ENCODE assay signal across 12 cellular contexts in the genomic region with DNA sequence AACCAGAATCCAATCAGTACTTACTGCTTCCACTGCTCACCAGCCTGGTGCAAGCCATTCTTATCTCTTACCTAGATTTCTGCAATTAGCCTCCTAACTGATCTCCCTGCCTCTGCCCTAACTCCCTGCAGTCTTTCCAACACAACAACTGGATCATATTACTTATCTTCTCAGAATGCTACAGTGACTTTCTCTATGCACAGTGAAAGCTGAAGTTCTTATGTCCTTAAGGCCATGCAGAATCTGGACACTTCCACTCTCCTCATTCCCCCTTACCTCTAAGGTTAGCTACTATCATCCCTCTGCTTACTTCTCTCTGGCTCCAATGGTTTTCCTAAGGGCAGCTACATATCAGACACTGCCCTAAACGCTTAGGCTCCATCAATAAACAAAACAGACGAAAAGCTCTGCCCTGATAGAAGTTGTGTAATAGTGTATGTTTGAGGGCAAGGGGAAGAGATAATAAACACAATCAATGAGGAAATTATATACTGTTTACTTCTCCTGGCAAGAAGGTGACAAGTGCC. TPM values are rescaled to one million over a fixed set of nuclear protein-coding genes. Genes with fewer than 3 reads are reported as not detected.
DNase-seq lines count a peak whose midpoint lies in the region; TF ChIP-seq lines count a peak whose summit lies in the region.
"Had no signal": no experiment of that assay in that cellular context is flagged by ENCODE, and none has a peak within 500 bp of the region (broad histone marks: within the 10 kb centered on the region; RNA-seq: fewer than 3 reads in every experiment).

No MANE protein-coding gene starts in this region.

- TF ChIP-seq CTCF in mammary epithelial cell (conservative IDR thresholded peaks at IDR 0.05 in 1 of 2, IDR thresholded peaks at IDR 0.05 in 1 of 2; ENCODE audit: extremely low read depth in 1 of 2, insufficient read depth in 1 of 2, low read depth in 1 of 2, low read length in 2 of 2) (no peak), breast epithelium (IDR thresholded peaks at IDR 0.05) (no peak), fibroblast of lung (conservative IDR thresholded peaks at IDR 0.05 in 1 of 2, IDR thresholded peaks at IDR 0.05 in 1 of 2; ENCODE audit: low read depth in 1 of 2, low read length in 2 of 2) (no peak), smooth muscle cell (IDR thresholded peaks at IDR 0.05; ENCODE audit: borderline replicate concordance, insufficient read depth, poor library complexity, severe bottlenecking) (no peak)

- no peak for DNase-seq in mammary epithelial cell
- no peak for DNase-seq in breast epithelium (ENCODE audit: low spot score in 2 of 2)
- peak; percentile 33 to 36 for DNase-seq in NCI-H526 (lab: John Stamatoyannopoulos, UW)
- no peak for DNase-seq in fibroblast of lung (ENCODE audit: low read depth in 2 of 2)
- no peak for DNase-seq in smooth muscle cell (lab: John Stamatoyannopoulos, UW; ENCODE audit: unreplicated experiment)
- no peak for DNase-seq in islet precursor cell
- no peak for DNase-seq in GM19240 (ENCODE audit: insufficient read length, low spot score)
- DNase-seq in NCI-H1436 (lab: John Stamatoyannopoulos, UW), result no peak
- DNase-seq: activated T-cell treated with anti-CD3 and anti-CD28 coated beads, Interleukin-2, amount 50 U/mL, for 1 hour; amniotic stem cell; dermis blood vessel endothelial cell; Kasumi-1 had no signal

- in situ Hi-C loops in mammary epithelial cell (cut with MboI; ENCODE audit: low sequenced_read_pairs in 2 of 2), result no loop called here

- H3K27me3 ChIP-seq in mammary epithelial cell (ENCODE audit: insufficient read depth, low read length), result no peaks in the 10 kb centered on the region
- H3K27me3 ChIP-seq in breast epithelium, result no peaks in the 10 kb centered on the region
- H3K27me3 ChIP-seq in fibroblast of lung (ENCODE audit: control insufficient read depth, insufficient read depth, low read length), result no peaks in the 10 kb centered on the region
- H3K27me3 ChIP-seq in smooth muscle cell (ENCODE audit: low read depth), result no peaks in the 10 kb centered on the region

- H3K4me3 ChIP-seq in mammary epithelial cell (replicated peaks in 1 of 3; ENCODE audit: insufficient read depth in 1 of 3, low read depth in 2 of 3, low read length in 3 of 3) (no peak overlapping the region), breast epithelium (no peak overlapping the region), fibroblast of lung (replicated peaks in 1 of 4; ENCODE audit: control extremely low read depth in 1 of 4, insufficient read depth in 1 of 4, low read depth in 3 of 4, low read length in 4 of 4) (peak overlapping the region in 1 of 4 experiments; percentile 6), smooth muscle cell (no peak overlapping the region)

- TF ChIP-seq POLR2A in breast epithelium (IDR thresholded peaks at IDR 0.05), result no peak

- CTCF ChIA-PET in mammary epithelial cell (lab: Charles Lee; ENCODE audit: low non-redundant PET), result no interaction called here

- H2AFZ ChIP-seq in mammary epithelial cell (ENCODE audit: low read depth, low read length), result no peak overlapping the region
- H2AFZ ChIP-seq in fibroblast of lung (ENCODE audit: low read length), result no peak overlapping the region
- no peak overlapping the region for H2AFZ ChIP-seq in smooth muscle cell (ENCODE audit: low read depth)

- peaks cover 8% of the 10 kb centered on the region for H4K20me1 ChIP-seq in mammary epithelial cell (ENCODE audit: insufficient read depth, low read length)
- peaks cover 3% of the 10 kb centered on the region for H4K20me1 ChIP-seq in fibroblast of lung (ENCODE audit: control insufficient read depth, extremely low read depth, insufficient read depth, low read length)
- peaks cover 83% of the 10 kb centered on the region for H4K20me1 ChIP-seq in smooth muscle cell (ENCODE audit: low read depth)

- H3K79me2 ChIP-seq in mammary epithelial cell (ENCODE audit: insufficient read depth, low read length), result peaks cover 90% of the 10 kb centered on the region
- peaks cover 79% of the 10 kb centered on the region for H3K79me2 ChIP-seq in fibroblast of lung (ENCODE audit: control insufficient read depth, insufficient read depth, low read length)
- peaks cover 90% of the 10 kb centered on the region for H3K79me2 ChIP-seq in smooth muscle cell (ENCODE audit: low read depth)

- no peak overlapping the region for H3K9ac ChIP-seq in mammary epithelial cell (ENCODE audit: insufficient read depth, low read length)
- no peak overlapping the region for H3K9ac ChIP-seq in fibroblast of lung (ENCODE audit: insufficient read depth, low read length)
- no peak overlapping the region for H3K9ac ChIP-seq in smooth muscle cell (ENCODE audit: low read depth)

- no peaks in the 10 kb centered on the region for H3K36me3 ChIP-seq in mammary epithelial cell (ENCODE audit: insufficient read depth, low read length)
- no peaks in the 10 kb centered on the region for H3K36me3 ChIP-seq in breast epithelium
- H3K36me3 ChIP-seq in fibroblast of lung (ENCODE audit: control insufficient read depth, insufficient read depth, low read length), result no peaks in the 10 kb centered on the region
- H3K36me3 ChIP-seq in smooth muscle cell (ENCODE audit: low read depth), result no peaks in the 10 kb centered on the region

- H3K4me2 ChIP-seq in mammary epithelial cell (ENCODE audit: insufficient read depth, low read depth, low read length), result peak overlapping the region; percentile 16
- H3K4me2 ChIP-seq in fibroblast of lung (ENCODE audit: extremely low read depth, insufficient read depth, low read length), result peak overlapping the region; percentile 11
- peak overlapping the region; percentile 80 for H3K4me2 ChIP-seq in smooth muscle cell

- 85% methylated on average over 2 of the region's 2 CpGs for WGBS in mammary epithelial cell (ENCODE audit: low coverage, missing lambda C conversion rate)
- 32% methylated on average over 2 of the region's 2 CpGs for WGBS in smooth muscle cell (ENCODE audit: low lambda C conversion rate)

- H3K4me1 ChIP-seq in mammary epithelial cell (ENCODE audit: insufficient read depth, low read length) (peaks cover 43% of the 10 kb centered on the region), breast epithelium (peaks cover 0 to 13% of the 10 kb centered on the region in 2 donors), fibroblast of lung (ENCODE audit: control insufficient read depth, extremely low read depth, insufficient read depth, low read length) (peaks cover 16% of the 10 kb centered on the region), smooth muscle cell (ENCODE audit: low read depth) (peaks cover 44% of the 10 kb centered on the region)

- no peak overlapping the region for H3K27ac ChIP-seq in mammary epithelial cell (ENCODE audit: insufficient read depth, low read depth, low read length)
- no peak overlapping the region for H3K27ac ChIP-seq in breast epithelium
- H3K27ac ChIP-seq in fibroblast of lung (ENCODE audit: insufficient read depth, low read length), result no peak overlapping the region
- H3K27ac ChIP-seq in smooth muscle cell (ENCODE audit: low read depth), result peak overlapping the region; percentile 11

- BruUV-seq in mammary epithelial cell (replicated peaks; lab: Mats Ljungman, UMichigan), result no TSS peak

- dilution Hi-C loops in mammary epithelial cell (cut with HindIII; ENCODE audit: low sequenced_read_pairs), result no loop called here

- H3F3A ChIP-seq in smooth muscle cell (ENCODE audit: low read depth), result peaks cover 5% of the 10 kb centered on the region

- H3K9me3 ChIP-seq in mammary epithelial cell (replicated peaks; ENCODE audit: insufficient read depth, low read length), result no peaks in the 10 kb centered on the region
- no peaks in the 10 kb centered on the region for H3K9me3 ChIP-seq in breast epithelium
- no peaks in the 10 kb centered on the region for H3K9me3 ChIP-seq in fibroblast of lung (ENCODE audit: control insufficient read depth, insufficient read depth, low read depth, low read length)
- no peaks in the 10 kb centered on the region for H3K9me3 ChIP-seq in smooth muscle cell (replicated peaks; ENCODE audit: low read depth)

- intact Hi-C loops in mammary epithelial cell (cut with micrococcal nuclease) (no loop called here), breast epithelium (cut with DNase I; ENCODE audit: low total_unique reads) (no loop called here)

RNA-seq across cellular contexts. Expression of a gene that starts 4.0 kb away (rescaled TPM):
- total RNA-seq in mammary epithelial cell (100 to 1,000 TPM; 117 to 150 TPM), breast epithelium (100 to 1,000 TPM; 142 to 215 (median 182) TPM), fibroblast of lung (157 and 164 TPM in 2 replicates), smooth muscle cell (117 and 119 TPM in 2 replicates)
- polyA plus RNA-seq in mammary epithelial cell (57.6 TPM), fibroblast of lung (90.7 and 126 TPM in 2 replicates), smooth muscle cell (84.8 and 148 TPM in 2 replicates)
- polyA minus RNA-seq in mammary epithelial cell (34.6 TPM), fibroblast of lung (ENCODE audit: low replicate concordance) (0.56 and 7.3 TPM in 2 replicates)
- polyA plus RNA-seq in fibroblast of lung (2012), result 78.2 and 102 TPM in 2 replicates

Comparison
In these comparisons a context has a peak if more than half of its experiments do, and no peak if none do; other contexts are left out.
1. DNase-seq: peak in NCI-H526 (2 of 2); none in mammary epithelial cell (single experiment), breast epithelium (0 of 2), fibroblast of lung (0 of 2), smooth muscle cell (single experiment), islet precursor cell (single experiment), GM19240 (single experiment) and NCI-H1436 (single experiment).
2. H3K4me2 ChIP-seq: peak in every context shown above with its lines; median percentile 80 in smooth muscle cell; 16 in mammary epithelial cell; 11 in fibroblast of lung.